In genomic region chr19:18233224-18233825, GRCh38 we compare ENCODE assay signal across 1 cellular context.
TF ChIP-seq lines count a peak whose summit lies in the region.

No MANE protein-coding gene starts in this region.

TF ChIP-seq in HEK293, 187 proteins besides CTCF, POLR2A, EP300 and RAD21 (continued from another document):
- TF ChIP-seq PRDM2 (tag by site-specific recombination; IDR thresholded peaks at IDR 0.05; ENCODE audit: borderline replicate concordance) (no peak), ZFP37 (tag by site-specific recombination; IDR thresholded peaks at IDR 0.05) (no peak), ZNF341 (tag by site-specific recombination; IDR thresholded peaks at IDR 0.05; ENCODE audit: low read depth) (peak; percentile 24; the same call in 1 of the 2 replicates), ZNF837 (tag by site-specific recombination; IDR thresholded peaks at IDR 0.05) (no peak), GLIS2 (tag by site-specific recombination; IDR thresholded peaks at IDR 0.05) (no peak), KLF8 (tag by site-specific recombination; IDR thresholded peaks at IDR 0.05) (peak; percentile 30; the same call in 1 of the 2 replicates), ZNF157 (tag by site-specific recombination; IDR thresholded peaks at IDR 0.05) (no peak), ZIC2 (tag by site-specific recombination; IDR thresholded peaks at IDR 0.05) (no peak), ZNF549 (tag by site-specific recombination; IDR thresholded peaks at IDR 0.05) (no peak), REST (tag by site-specific recombination; IDR thresholded peaks at IDR 0.05) (peak; percentile 100), ZNF391 (tag by site-specific recombination; IDR thresholded peaks at IDR 0.05; ENCODE audit: borderline replicate concordance, low read depth) (no peak), ZNF214 (tag by site-specific recombination; IDR thresholded peaks at IDR 0.05; ENCODE audit: borderline replicate concordance) (no peak), ZNF292 (tag by site-specific recombination; IDR thresholded peaks at IDR 0.05; ENCODE audit: borderline replicate concordance, low read depth) (no peak), BCL11B (tag by site-specific recombination; IDR thresholded peaks at IDR 0.05; ENCODE audit: low read depth) (no peak), ZNF394 (tag by site-specific recombination; IDR thresholded peaks at IDR 0.05; ENCODE audit: borderline replicate concordance) (no peak; the same call in 1 of the 2 replicates), ZNF544 (tag by site-specific recombination; IDR thresholded peaks at IDR 0.05) (no peak), OVOL3 (tag by site-specific recombination; IDR thresholded peaks at IDR 0.05) (no peak), MZF1 (tag by site-specific recombination; IDR thresholded peaks at IDR 0.05; ENCODE audit: borderline replicate concordance) (no peak), ZNF658 (tag by site-specific recombination; IDR thresholded peaks at IDR 0.05) (no peak), PATZ1 (tag by site-specific recombination; IDR thresholded peaks at IDR 0.05) (0 out of 2 replicates have a peak, but pooled peaks have one; percentile 17)
- TF ChIP-seq, protein P1, sequence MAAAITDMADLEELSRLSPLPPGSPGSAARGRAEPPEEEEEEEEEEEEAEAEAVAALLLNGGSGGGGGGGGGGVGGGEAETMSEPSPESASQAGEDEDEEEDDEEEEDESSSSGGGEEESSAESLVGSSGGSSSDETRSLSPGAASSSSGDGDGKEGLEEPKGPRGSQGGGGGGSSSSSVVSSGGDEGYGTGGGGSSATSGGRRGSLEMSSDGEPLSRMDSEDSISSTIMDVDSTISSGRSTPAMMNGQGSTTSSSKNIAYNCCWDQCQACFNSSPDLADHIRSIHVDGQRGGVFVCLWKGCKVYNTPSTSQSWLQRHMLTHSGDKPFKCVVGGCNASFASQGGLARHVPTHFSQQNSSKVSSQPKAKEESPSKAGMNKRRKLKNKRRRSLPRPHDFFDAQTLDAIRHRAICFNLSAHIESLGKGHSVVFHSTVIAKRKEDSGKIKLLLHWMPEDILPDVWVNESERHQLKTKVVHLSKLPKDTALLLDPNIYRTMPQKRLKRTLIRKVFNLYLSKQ (tag by site-specific recombination; IDR thresholded peaks at IDR 0.05; ENCODE audit: borderline replicate concordance) = no peak
